Comparison of ENCODE assay signal across 15 cellular contexts in the genomic region with DNA sequence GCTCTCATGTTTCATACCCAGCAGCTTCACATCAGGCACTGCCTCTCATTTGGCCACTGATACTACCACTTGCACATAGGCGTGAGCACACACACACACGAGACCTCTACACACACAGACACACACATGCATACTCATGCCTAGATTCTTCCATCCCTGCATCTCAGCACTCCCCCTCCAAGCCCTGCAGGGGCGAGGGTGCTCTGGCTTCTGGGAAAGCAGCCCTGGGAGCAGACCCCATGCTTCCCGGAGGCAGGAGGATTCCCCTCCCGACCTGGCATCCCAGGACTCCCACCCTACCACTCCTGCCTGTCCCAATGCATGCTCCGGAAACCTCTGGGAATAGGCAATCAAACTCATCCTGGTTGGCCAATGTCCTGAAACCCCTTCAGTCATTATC.
DNase-seq lines count a peak whose midpoint lies in the region; ATAC-seq, FAIRE-seq and TF ChIP-seq lines count a peak whose summit lies in the region.
"Had no signal": no experiment of that assay in that cellular context is flagged by ENCODE, and none has a peak within 500 bp of the region (broad histone marks: within the 10 kb centered on the region; RNA-seq: fewer than 3 reads in every experiment).

No MANE protein-coding gene starts in this region.

- intact Hi-C loops in activated CD4-positive, alpha-beta memory T cell treated with anti-CD3 and anti-CD28 coated beads for 36 hours (cut with micrococcal nuclease): no loop called here
- intact Hi-C loops in pancreas (cut with DNase I): no loop called here

- H3K18ac ChIP-seq in H9 (ENCODE audit: insufficient read length, low read depth, low read length): no peak overlapping the region

- no peaks in the 10 kb centered on the region for H3K27me3 ChIP-seq in H9 (ENCODE audit: insufficient read depth, low read length)
- H3K27me3 ChIP-seq in astrocyte (ENCODE audit: insufficient read depth, low read length): no peaks in the 10 kb centered on the region
- no peaks in the 10 kb centered on the region for H3K27me3 ChIP-seq in pancreas

- no peak overlapping the region for H4K91ac ChIP-seq in H9 (ENCODE audit: insufficient read length, low read depth, low read length)

- TF ChIP-seq CTCF in H9 (conservative IDR thresholded peaks at IDR 0.05): no peak
- no peak for TF ChIP-seq CTCF in astrocyte (IDR thresholded peaks at IDR 0.05; ENCODE audit: insufficient read depth, low read depth, low read length)
- TF ChIP-seq CTCF in nephron progenitor cell (IDR thresholded peaks at IDR 0.05): no peak
- no peak for TF ChIP-seq CTCF in pancreas (IDR thresholded peaks at IDR 0.05)

- H3K4me2 ChIP-seq in H9 (ENCODE audit: insufficient read depth, insufficient read length, low read length) (no peak overlapping the region), astrocyte (ENCODE audit: low read length) (no peak overlapping the region)

- H4K20me1 ChIP-seq in H9 (ENCODE audit: control insufficient read depth, insufficient read depth, insufficient read length) (no peaks in the 10 kb centered on the region), astrocyte (ENCODE audit: insufficient read depth, low read length) (no peaks in the 10 kb centered on the region)

- no peak overlapping the region for H2BK15ac ChIP-seq in H9 (ENCODE audit: low read depth, low read length)

- H3K9ac ChIP-seq in H9 (ENCODE audit: extremely low read depth, insufficient read length, low read length) (no peak overlapping the region), astrocyte (ENCODE audit: low read length) (no peak overlapping the region)

- no peak overlapping the region for H3T11ph ChIP-seq in H9 (ENCODE audit: low read length)

- H3K36me3 Mint-ChIP-seq in activated CD4-positive, alpha-beta memory T cell treated with anti-CD3 and anti-CD28 coated beads for 36 hours: no peaks in the 10 kb centered on the region
- H3K36me3 Mint-ChIP-seq in activated CD4-positive, alpha-beta memory T cell treated with anti-CD3 and anti-CD28 coated beads, Interleukin-2, amount 10 ng/mL, durations not matched to agents 7 days and 5 days (ENCODE audit: low read depth): no peaks in the 10 kb centered on the region
- H3K36me3 Mint-ChIP-seq in H9 (ENCODE audit: insufficient read depth in 1 of 3, low read depth in 3 of 3) (no peaks in the 10 kb centered on the region; a peak in 1 of 7 replicates), astrocyte (ENCODE audit: low read depth, unreplicated experiment) (peaks cover 5% of the 10 kb centered on the region), nephron progenitor cell (ENCODE audit: low read depth) (no peaks in the 10 kb centered on the region)

- H3K9me3 ChIP-seq in H9 (ENCODE audit: control insufficient read depth, low read depth, low read length) (no peaks in the 10 kb centered on the region), astrocyte (ENCODE audit: insufficient read depth, low read depth, low read length) (no peaks in the 10 kb centered on the region), pancreas (no peaks in the 10 kb centered on the region)

- no peak overlapping the region for H2BK120ac ChIP-seq in H9 (ENCODE audit: low read depth, low read length, poor library complexity, severe bottlenecking)

- H4K8ac ChIP-seq in H9 (replicated peaks; ENCODE audit: insufficient read length, low read depth, low read length): no peak overlapping the region

- H2AK5ac ChIP-seq in H9 (ENCODE audit: insufficient read length, low read length): no peak overlapping the region

- no peak for DNase-seq in activated CD4-positive, alpha-beta memory T cell treated with anti-CD3 and anti-CD28 coated beads for 36 hours
- no peak for DNase-seq in activated CD4-positive, alpha-beta memory T cell treated with anti-CD3 and anti-CD28 coated beads, Interleukin-2, amount 10 ng/mL, durations not matched to agents 7 days and 5 days
- DNase-seq in H9: no peak
- no peak for DNase-seq in astrocyte (ENCODE audit: low read depth)
- no peak for DNase-seq in nephron progenitor cell
- DNase-seq in GM19238 (ENCODE audit: insufficient read length, low spot score): no peak
- DNase-seq in NCI-H446 (lab: John Stamatoyannopoulos, UW): no peak
- DNase-seq in pancreas: no peak
- DNase-seq: 8988T, KBM-7, NCI-H1048, NCI-H2227 treated with DMSO at 0.1 percent for 48 hours, NCI-H526 had no signal

- H3K79me1 ChIP-seq in H9 (ENCODE audit: insufficient read depth, low read depth, low read length, poor library complexity, severe bottlenecking): no peaks in the 10 kb centered on the region

- no peak overlapping the region for H3K14ac ChIP-seq in H9 (ENCODE audit: insufficient read depth, low read length)

- H3K36me3 ChIP-seq in astrocyte (ENCODE audit: insufficient read depth, low read length) (no peaks in the 10 kb centered on the region), pancreas (no peaks in the 10 kb centered on the region)

- H3K9me3 Mint-ChIP-seq in activated CD4-positive, alpha-beta memory T cell treated with anti-CD3 and anti-CD28 coated beads for 36 hours: no peaks in the 10 kb centered on the region
- H3K9me3 Mint-ChIP-seq in activated CD4-positive, alpha-beta memory T cell treated with anti-CD3 and anti-CD28 coated beads, Interleukin-2, amount 10 ng/mL, durations not matched to agents 7 days and 5 days: peaks cover 2% of the 10 kb centered on the region
- no peaks in the 10 kb centered on the region; a peak in 1 of 5 replicates for H3K9me3 Mint-ChIP-seq in H9
- no peaks in the 10 kb centered on the region for H3K9me3 Mint-ChIP-seq in astrocyte (ENCODE audit: unreplicated experiment)
- H3K9me3 Mint-ChIP-seq in nephron progenitor cell: no peaks in the 10 kb centered on the region

- POLR2A ChIA-PET in activated CD4-positive, alpha-beta memory T cell treated with anti-CD3 and anti-CD28 coated beads for 36 hours (lab: Charles Lee): no interaction called here
- POLR2A ChIA-PET in activated CD4-positive, alpha-beta memory T cell treated with anti-CD3 and anti-CD28 coated beads, Interleukin-2, amount 10 ng/mL, durations not matched to agents 7 days and 5 days (lab: Charles Lee): interaction anchor here (1.3 kb wide), 1 partner anchor 38 kb away, joined by 3 read pairs; no protein-coding TSS in a partner anchor

- peaks cover 48% of the 10 kb centered on the region for H3K4me1 Mint-ChIP-seq in activated CD4-positive, alpha-beta memory T cell treated with anti-CD3 and anti-CD28 coated beads for 36 hours (ENCODE audit: low read depth)
- peaks cover 51% of the 10 kb centered on the region for H3K4me1 Mint-ChIP-seq in activated CD4-positive, alpha-beta memory T cell treated with anti-CD3 and anti-CD28 coated beads, Interleukin-2, amount 10 ng/mL, durations not matched to agents 7 days and 5 days
- peaks cover 31 to 37% of the 10 kb centered on the region in 2 experiments for H3K4me1 Mint-ChIP-seq in H9
- peaks cover 24% of the 10 kb centered on the region for H3K4me1 Mint-ChIP-seq in astrocyte (ENCODE audit: low read depth, unreplicated experiment)
- peaks cover 84% of the 10 kb centered on the region for H3K4me1 Mint-ChIP-seq in nephron progenitor cell

- no CpG with 5 or more reads among the region's 6 CpGs for WGBS in H9 (ENCODE audit: extremely low coverage, insufficient read length, low lambda C conversion rate)
- WGBS in pancreas, 2 donors: 91 to 93% methylated on average over 6 of the region's 6 CpGs

- H3K4me3 Mint-ChIP-seq in activated CD4-positive, alpha-beta memory T cell treated with anti-CD3 and anti-CD28 coated beads for 36 hours: no peak overlapping the region
- no peak overlapping the region for H3K4me3 Mint-ChIP-seq in activated CD4-positive, alpha-beta memory T cell treated with anti-CD3 and anti-CD28 coated beads, Interleukin-2, amount 10 ng/mL, durations not matched to agents 7 days and 5 days
- H3K4me3 Mint-ChIP-seq in H9: no peak overlapping the region
- no peak overlapping the region for H3K4me3 Mint-ChIP-seq in astrocyte (ENCODE audit: unreplicated experiment)
- H3K4me3 Mint-ChIP-seq in nephron progenitor cell: no peak overlapping the region

- H2AFZ ChIP-seq in H9 (ENCODE audit: low read length) (no peak overlapping the region), astrocyte (ENCODE audit: low read depth, low read length) (no peak overlapping the region)

- CTCF ChIA-PET in activated CD4-positive, alpha-beta memory T cell treated with anti-CD3 and anti-CD28 coated beads for 36 hours (lab: Charles Lee): no interaction called here
- CTCF ChIA-PET in activated CD4-positive, alpha-beta memory T cell treated with anti-CD3 and anti-CD28 coated beads, Interleukin-2, amount 10 ng/mL, durations not matched to agents 7 days and 5 days (lab: Charles Lee): no interaction called here

- no peak for ATAC-seq in pancreas

- H3K27ac ChIP-seq in H9 (ENCODE audit: insufficient read length, low read depth, low read length): no peak overlapping the region
- H3K27ac ChIP-seq in astrocyte (ENCODE audit: low read depth, low read length): no peak overlapping the region
- no peak overlapping the region for H3K27ac ChIP-seq in pancreas

- H2BK12ac ChIP-seq in H9 (ENCODE audit: insufficient read length, low read depth, low read length): no peak overlapping the region

- no peak overlapping the region for H3K4ac ChIP-seq in H9 (ENCODE audit: low read depth, low read length)

- no peaks in the 10 kb centered on the region for H3K23me2 ChIP-seq in H9 (ENCODE audit: insufficient read length, low read depth, low read length, poor library complexity, severe bottlenecking)

- no peak overlapping the region for H2BK5ac ChIP-seq in H9 (ENCODE audit: insufficient read length, low read length)

- no peaks in the 10 kb centered on the region for H3K27me3 Mint-ChIP-seq in activated CD4-positive, alpha-beta memory T cell treated with anti-CD3 and anti-CD28 coated beads for 36 hours
- no peaks in the 10 kb centered on the region for H3K27me3 Mint-ChIP-seq in activated CD4-positive, alpha-beta memory T cell treated with anti-CD3 and anti-CD28 coated beads, Interleukin-2, amount 10 ng/mL, durations not matched to agents 7 days and 5 days
- peaks cover 6% of the 10 kb centered on the region for H3K27me3 Mint-ChIP-seq in H9 (ENCODE audit: low read depth)
- peaks cover 16% of the 10 kb centered on the region for H3K27me3 Mint-ChIP-seq in astrocyte (ENCODE audit: low read depth, unreplicated experiment)
- H3K27me3 Mint-ChIP-seq in nephron progenitor cell (ENCODE audit: low read depth, poor library complexity): peaks cover 10% of the 10 kb centered on the region

- H2BK20ac ChIP-seq in H9 (ENCODE audit: low read depth, low read length, poor library complexity, severe bottlenecking): no peak overlapping the region

- H3K4me1 ChIP-seq in H9 (ENCODE audit: insufficient read depth, low read length) (peaks cover 9% of the 10 kb centered on the region; the same call in 1 of the 2 replicates), astrocyte (ENCODE audit: insufficient read depth, low read length) (peaks cover 22% of the 10 kb centered on the region), pancreas (peaks cover 9 to 11% (median 9%) of the 10 kb centered on the region in 3 donors)

- no peak overlapping the region for H3K23ac ChIP-seq in H9 (ENCODE audit: insufficient read length, low read depth, low read length)

- peak overlapping the region; percentile 9 for H3K27ac Mint-ChIP-seq in activated CD4-positive, alpha-beta memory T cell treated with anti-CD3 and anti-CD28 coated beads for 36 hours
- no peak overlapping the region for H3K27ac Mint-ChIP-seq in activated CD4-positive, alpha-beta memory T cell treated with anti-CD3 and anti-CD28 coated beads, Interleukin-2, amount 10 ng/mL, durations not matched to agents 7 days and 5 days
- H3K27ac Mint-ChIP-seq in H9: peak overlapping the region in 2 of 3 experiments; percentile 28 to 35; a peak in 3 of 7 replicates
- peak overlapping the region; percentile 48 for H3K27ac Mint-ChIP-seq in astrocyte (ENCODE audit: unreplicated experiment)
- peak overlapping the region; percentile 44 for H3K27ac Mint-ChIP-seq in nephron progenitor cell

- no peak overlapping the region for H3K4me3 ChIP-seq in astrocyte (ENCODE audit: insufficient read depth, low read depth, low read length)
- no peak overlapping the region for H3K4me3 ChIP-seq in pancreas

- H3K79me2 ChIP-seq in H9 (ENCODE audit: insufficient read depth, low read length): no peaks in the 10 kb centered on the region
- no peaks in the 10 kb centered on the region for H3K79me2 ChIP-seq in astrocyte (ENCODE audit: insufficient read depth, low read length)

- no peak for FAIRE-seq in astrocyte (lab: Jason Lieb, UNC)
- FAIRE-seq in pancreas (lab: Jason Lieb, UNC): no peak
- FAIRE-seq: GM18507, GM19239 had no signal

- no peak overlapping the region for H4K5ac ChIP-seq in H9 (ENCODE audit: insufficient read length, low read depth, low read length)

- H3K56ac ChIP-seq in H9 (ENCODE audit: insufficient read length, low read depth, low read length): no peak overlapping the region
